21 cellular contexts compared by ENCODE assay signal in the genomic region with DNA sequence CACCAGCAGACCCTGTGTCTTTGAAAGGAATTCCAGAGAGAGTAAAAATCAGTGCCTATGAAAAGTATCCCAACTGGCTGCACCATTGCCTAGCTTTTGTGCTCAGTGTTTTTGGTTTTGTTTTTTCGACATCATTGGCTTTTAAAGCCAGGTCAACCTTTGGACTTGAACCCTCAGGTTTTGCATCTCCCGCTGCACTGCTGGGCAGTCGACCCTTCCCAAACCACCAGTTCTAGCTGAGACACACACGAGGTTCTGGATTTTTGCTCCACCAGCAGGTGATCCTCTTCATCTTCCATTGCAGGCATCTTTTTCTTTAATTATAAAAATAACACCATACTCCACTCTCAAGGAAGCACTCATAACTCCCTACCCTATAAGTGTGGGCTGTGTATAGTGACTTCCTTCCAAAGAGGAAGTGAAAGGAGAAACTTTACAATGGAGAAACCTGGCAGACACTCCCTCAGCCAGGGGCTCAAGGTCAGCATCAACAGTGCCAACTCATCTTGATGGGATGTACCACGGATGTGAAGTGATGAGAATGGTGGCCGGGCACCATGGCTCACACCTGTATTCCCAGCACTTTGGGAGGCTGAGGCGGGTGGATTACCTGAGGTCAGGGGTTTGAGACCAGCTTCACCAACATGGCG. TPM values are rescaled to one million over a fixed set of nuclear protein-coding genes. Genes with fewer than 3 reads are reported as not detected.
DNase-seq lines count a peak whose midpoint lies in the region; ATAC-seq and TF ChIP-seq lines count a peak whose summit lies in the region.
"Had no signal": no experiment of that assay in that cellular context is flagged by ENCODE, and none has a peak within 500 bp of the region (broad histone marks: within the 10 kb centered on the region; RNA-seq: fewer than 3 reads in every experiment).

No MANE protein-coding gene starts in this region.

- ATAC-seq in upper lobe of right lung (peak; percentile 67), GM21423 (IDR thresholded peaks at IDR 0.05; ENCODE audit: unreplicated experiment) (no peak)
- ATAC-seq: body of pancreas; natural killer cell treated with Interleukin-12 subunit alpha and Interleukin-12 subunit beta and Interleukin-15 and Interleukin-18, amount 100 ng/mL, for 72 hours; Panc1 had no signal

- H3K9me3 ChIP-seq in upper lobe of right lung (no peaks in the 10 kb centered on the region), GM23248 (ENCODE audit: low read depth) (no peaks in the 10 kb centered on the region)
- H3K9me3 ChIP-seq: body of pancreas, tibial artery had no signal

- H3K9me2 ChIP-seq in GM23248 (ENCODE audit: insufficient read depth) = peaks cover 4% of the 10 kb centered on the region; the same call in 1 of the 2 replicates

- H3K27me3 ChIP-seq in upper lobe of right lung = no peaks in the 10 kb centered on the region
- H3K27me3 ChIP-seq in GM23248 (replicated peaks; ENCODE audit: insufficient read depth) = no peaks in the 10 kb centered on the region
- H3K27me3 ChIP-seq: body of pancreas, tibial artery had no signal

- no peak overlapping the region for H3K9ac ChIP-seq in GM23248

- no peak overlapping the region for H2AFZ ChIP-seq in GM23248

- H3K36me3 ChIP-seq in upper lobe of right lung (no peaks in the 10 kb centered on the region), GM23248 (ENCODE audit: low read depth) (no peaks in the 10 kb centered on the region)
- H3K36me3 ChIP-seq: tibial artery had no signal

- no peak overlapping the region for H3K27ac ChIP-seq in upper lobe of right lung
- no peak overlapping the region for H3K27ac ChIP-seq in GM23248
- H3K27ac ChIP-seq: 22Rv1, body of pancreas had no signal

- in situ Hi-C loops in GM23248 (cut with MboI) = no loop called here

- peaks cover 73% of the 10 kb centered on the region for H3K79me2 ChIP-seq in GM23248 (ENCODE audit: insufficient read depth)

- H3K4me1 ChIP-seq in upper lobe of right lung (no peaks in the 10 kb centered on the region), GM23248 (ENCODE audit: insufficient read depth) (peaks cover 40% of the 10 kb centered on the region)
- H3K4me1 ChIP-seq: body of pancreas had no signal

- H4K20me1 ChIP-seq in GM23248 (ENCODE audit: insufficient read depth) = no peaks in the 10 kb centered on the region

- H3F3A ChIP-seq in GM23248 (ENCODE audit: insufficient read depth) = peaks cover 43% of the 10 kb centered on the region

- DNase-seq in SIG-M5 treated with dmso at 0.1 percent for 504 hours (lab: John Stamatoyannopoulos, UW; ENCODE audit: unreplicated experiment) = peak; percentile 51
- DNase-seq in SIG-M5 (lab: John Stamatoyannopoulos, UW) = no peak
- DNase-seq in OCI-M1 (lab: John Stamatoyannopoulos, UW) = peak; percentile 8
- peak; percentile 6 for DNase-seq in ecto neural progenitor cell (ENCODE audit: low spot score)
- no peak for DNase-seq in upper lobe of right lung
- no peak for DNase-seq in NCI-H187 (lab: John Stamatoyannopoulos, UW)
- no peak for DNase-seq in GM23248
- DNase-seq: activated CD4-positive, alpha-beta T cell treated with anti-CD3 and anti-CD28 coated beads, Interleukin-2, amount 50 U/mL, for 48 hours; activated naive CD8-positive, alpha-beta T cell treated with anti-CD3 and anti-CD28 coated beads, Interleukin-2, amount 10 ng/mL, durations not matched to agents 7 days and 5 days; body of pancreas; COR-L47; NCI-H1436 treated with DMSO at 0.1 percent for 48 hours; NCI-H69; stimulated activated CD4-positive, alpha-beta T cell treated with anti-CD3 and anti-CD28 coated beads, Interleukin-1b, Interleukin-23, amount 100 ng/mL, for 48 hours; stimulated activated naive CD4-positive, alpha-beta T cell treated with Interleukin-2 at 50 U/mL for 16 hours; T-helper 2 cell; tibial artery had no signal

- H3K4me3 ChIP-seq in upper lobe of right lung (no peak overlapping the region), GM23248 (no peak overlapping the region)
- H3K4me3 ChIP-seq: body of pancreas, tibial artery had no signal

- intact Hi-C loops in upper lobe of right lung (cut with DNase I) = no loop called here

- no peak overlapping the region for H3K4me2 ChIP-seq in GM23248 (ENCODE audit: unreplicated experiment)

- 85 to 87% methylated on average over 8 of the region's 8 CpGs for WGBS in GM23248 (ENCODE audit: low coverage in 1 of 2, low lambda C conversion rate in 2 of 2, missing lambda C conversion rate in 2 of 2), 2 experiments

- no peak for TF ChIP-seq CTCF in upper lobe of right lung (IDR thresholded peaks at IDR 0.05)

RNA-seq across cellular contexts. Expression of a gene that starts 57.8 kb away (rescaled TPM):
- total RNA-seq in upper lobe of right lung = 22.6 TPM
- total RNA-seq in GM23248 (2014; rRNA removed; shearing (Covaris generic)) = 62.3 and 94.1 TPM in 2 replicates
- polyA plus RNA-seq in GM23248 (2016; fragmentation: Nextera tagmentation; extraction: Ambion mirVana) = 55.2 and 56.3 TPM in 2 replicates

Comparison
In these comparisons a context has a peak if more than half of its experiments do, and no peak if none do; other contexts are left out.
1. DNase-seq: peak in SIG-M5 treated with dmso at 0.1 percent for 504 hours (single experiment), OCI-M1 (single experiment) and ecto neural progenitor cell (single experiment); none in SIG-M5 (single experiment), upper lobe of right lung (single experiment), NCI-H187 (0 of 2) and GM23248 (single experiment).